Comparison of ENCODE assay signal across 21 cellular contexts in genomic region chr2:236833501-236834186, GRCh38.
DNase-seq lines count a peak whose midpoint lies in the region; ATAC-seq, FAIRE-seq and TF ChIP-seq lines count a peak whose summit lies in the region.
"Had no signal": no experiment of that assay in that cellular context is flagged by ENCODE, and none has a peak within 500 bp of the region (broad histone marks: within the 10 kb centered on the region; RNA-seq: fewer than 3 reads in every experiment).

No MANE protein-coding gene starts in this region.

- H3K9me2 ChIP-seq in PC-3 (replicated peaks; ENCODE audit: low read length): no peaks in the 10 kb centered on the region

- H3K27me3 Mint-ChIP-seq in CD4-positive, alpha-beta memory T cell: peaks cover 2 to 4% of the 10 kb centered on the region in 2 donors

- TF ChIP-seq CTCF in DND-41 (IDR thresholded peaks at IDR 0.05; ENCODE audit: borderline replicate concordance, extremely low read depth, low read length, poor library complexity, severe bottlenecking) (no peak), PC-3 (conservative IDR thresholded peaks at IDR 0.05; ENCODE audit: low read depth, low read length) (no peak), endothelial cell of umbilical vein (IDR thresholded peaks at IDR 0.05; ENCODE audit: extremely low read depth in 1 of 2, insufficient read depth in 1 of 2, low read depth in 1 of 2, low read length in 2 of 2) (no peak)

- intact Hi-C loops in PC-3 (cut with micrococcal nuclease): no loop called here
- intact Hi-C loops in endothelial cell of umbilical vein (cut with micrococcal nuclease): loop anchor here (1.0 to 2.0 kb wide), 8 partner anchors 38 to 265 kb away; partner anchors contain the start of gene ACKR3
- intact Hi-C loops in CD4-positive, alpha-beta memory T cell (cut with micrococcal nuclease): no loop called here

- no TSS peak for BruUV-seq in PC-3 (replicated peaks; lab: Mats Ljungman, UMichigan)
- BruUV-seq in endothelial cell of umbilical vein (replicated peaks; lab: Mats Ljungman, UMichigan): no TSS peak

- no peaks in the 10 kb centered on the region for H3K36me3 ChIP-seq in DND-41 (ENCODE audit: insufficient read depth, low read length)
- H3K36me3 ChIP-seq in PC-3 (ENCODE audit: low read depth, low read length): no peaks in the 10 kb centered on the region
- H3K36me3 ChIP-seq in endothelial cell of umbilical vein (ENCODE audit: control insufficient read depth in 2 of 2, extremely low read depth in 1 of 2, insufficient read depth in 2 of 2, low read length in 2 of 2): no peaks in the 10 kb centered on the region
- no peaks in the 10 kb centered on the region for H3K36me3 ChIP-seq in CD4-positive, alpha-beta memory T cell (ENCODE audit: insufficient read depth, low read length)
- H3K36me3 ChIP-seq: lower lobe of right lung, thoracic aorta had no signal

- no peaks in the 10 kb centered on the region for H3K79me2 ChIP-seq in DND-41 (ENCODE audit: insufficient read depth, low read length)
- no peaks in the 10 kb centered on the region for H3K79me2 ChIP-seq in PC-3 (ENCODE audit: low read length)
- no peaks in the 10 kb centered on the region for H3K79me2 ChIP-seq in endothelial cell of umbilical vein (ENCODE audit: control insufficient read depth, insufficient read depth, low read length)

- H3K27ac Mint-ChIP-seq in CD4-positive, alpha-beta memory T cell: no peak overlapping the region
- H3K27ac Mint-ChIP-seq: activated naive CD4-positive, alpha-beta T cell treated with anti-CD3 and anti-CD28 coated beads, Interleukin-2, amount 10 ng/mL, durations not matched to agents 7 days and 5 days; brain; naive thymus-derived CD8-positive, alpha-beta T cell had no signal

- H3K27me3 ChIP-seq in DND-41 (ENCODE audit: insufficient read depth, low read length, poor library complexity) (no peaks in the 10 kb centered on the region), PC-3 (ENCODE audit: low read length) (no peaks in the 10 kb centered on the region), endothelial cell of umbilical vein (ENCODE audit: control insufficient read depth in 2 of 2, insufficient read depth in 2 of 2, low read length in 2 of 2) (no peaks in the 10 kb centered on the region)
- no peaks in the 10 kb centered on the region for H3K27me3 ChIP-seq in CD4-positive, alpha-beta memory T cell (ENCODE audit: insufficient read depth, low read length)

- H3K27ac ChIP-seq in DND-41 (ENCODE audit: low read length) (no peak overlapping the region), PC-3 (ENCODE audit: low read length) (no peak overlapping the region), endothelial cell of umbilical vein (ENCODE audit: insufficient read depth, low read depth, low read length) (peak overlapping the region; percentile 94)
- no peak overlapping the region for H3K27ac ChIP-seq in CD4-positive, alpha-beta memory T cell (ENCODE audit: low read depth, low read length)
- H3K27ac ChIP-seq: lower lobe of right lung, thoracic aorta had no signal

- no peak overlapping the region for H3K4me3 ChIP-seq in DND-41 (ENCODE audit: low read depth in 1 of 2, low read length in 2 of 2)
- H3K4me3 ChIP-seq in PC-3 (ENCODE audit: low read length): no peak overlapping the region
- no peak overlapping the region for H3K4me3 ChIP-seq in endothelial cell of umbilical vein (replicated peaks in 1 of 3; ENCODE audit: insufficient read depth in 1 of 3, low read depth in 1 of 3, low read length in 3 of 3)
- no peak overlapping the region for H3K4me3 ChIP-seq in CD4-positive, alpha-beta memory T cell (ENCODE audit: low read length in 2 of 2)
- H3K4me3 ChIP-seq: GM12878, lower lobe of right lung, thoracic aorta had no signal

- H2AFZ ChIP-seq in DND-41 (ENCODE audit: low read depth, low read length) (no peak overlapping the region), PC-3 (ENCODE audit: low read length) (no peak overlapping the region), endothelial cell of umbilical vein (ENCODE audit: low read depth, low read length) (no peak overlapping the region)

- ATAC-seq in DND-41 (ENCODE audit: insufficient read depth, low read depth): peak; percentile 31; the same call in 2 of the 3 replicates
- ATAC-seq in PC-3: no peak
- ATAC-seq: GM12878; naive thymus-derived CD8-positive, alpha-beta T cell; SK-N-SH treated with all-trans-retinoic acid at 6 μM for 48 hours had no signal

- DNase-seq in DND-41 (no peak), PC-3 (peak; percentile 36), endothelial cell of umbilical vein (ENCODE audit: low read depth, low spot score) (peak; percentile 95), kidney tubule cell (ENCODE audit: low spot score) (peak; percentile 88), KBM-7 (no peak), T-helper 2 cell (no peak)
- DNase-seq in CD4-positive, alpha-beta memory T cell: no peak
- DNase-seq in activated naive CD4-positive, alpha-beta T cell treated with anti-CD3 and anti-CD28 coated beads, Interleukin-2, amount 50 U/mL, for 16 hours: no peak
- DNase-seq: activated CD4-positive, alpha-beta T cell treated with anti-CD3 and anti-CD28 coated beads for 48 hours; activated naive CD4-positive, alpha-beta T cell treated with anti-CD3 and anti-CD28 coated beads, Interleukin-2, amount 10 ng/mL, durations not matched to agents 7 days and 5 days; Caco-2; effector CD8-positive, alpha-beta T cell; GDM1; lower lobe of right lung; naive thymus-derived CD8-positive, alpha-beta T cell; NCI-H2029; NCI-H524 had no signal

- no peaks in the 10 kb centered on the region for H3K4me1 ChIP-seq in DND-41 (ENCODE audit: insufficient read depth, low read length)
- no peaks in the 10 kb centered on the region for H3K4me1 ChIP-seq in PC-3 (ENCODE audit: insufficient read depth, low read length)
- H3K4me1 ChIP-seq in endothelial cell of umbilical vein (ENCODE audit: control insufficient read depth, extremely low read depth, insufficient read depth, low read length): peaks cover 22% of the 10 kb centered on the region
- no peaks in the 10 kb centered on the region for H3K4me1 ChIP-seq in CD4-positive, alpha-beta memory T cell (ENCODE audit: insufficient read depth, low read length)
- H3K4me1 ChIP-seq: lower lobe of right lung had no signal

- H3K36me3 Mint-ChIP-seq in CD4-positive, alpha-beta memory T cell: no peaks in the 10 kb centered on the region
- H3K36me3 Mint-ChIP-seq: activated naive CD4-positive, alpha-beta T cell treated with anti-CD3 and anti-CD28 coated beads, Interleukin-2, amount 10 ng/mL, durations not matched to agents 7 days and 5 days; brain; naive thymus-derived CD8-positive, alpha-beta T cell had no signal

- no peak overlapping the region for H3K4me2 ChIP-seq in DND-41 (ENCODE audit: insufficient read depth, low read length)
- H3K4me2 ChIP-seq in PC-3 (ENCODE audit: low read length): no peak overlapping the region
- peak overlapping the region; percentile 31 for H3K4me2 ChIP-seq in endothelial cell of umbilical vein (ENCODE audit: insufficient read depth, low read length)

- H3K9ac ChIP-seq in DND-41 (ENCODE audit: low read depth, low read length) (no peak overlapping the region), PC-3 (ENCODE audit: low read length) (no peak overlapping the region), endothelial cell of umbilical vein (replicated peaks; ENCODE audit: extremely low read depth, insufficient read depth, low read length) (peak overlapping the region; percentile 57)

- no peaks in the 10 kb centered on the region for H4K20me1 ChIP-seq in DND-41 (ENCODE audit: insufficient read depth, low read length)
- no peaks in the 10 kb centered on the region for H4K20me1 ChIP-seq in PC-3 (ENCODE audit: low read length)
- no peaks in the 10 kb centered on the region for H4K20me1 ChIP-seq in endothelial cell of umbilical vein (replicated peaks; ENCODE audit: control insufficient read depth, extremely low read depth, insufficient read depth, low read length)

- FAIRE-seq in endothelial cell of umbilical vein (lab: Jason Lieb, UNC): peak; percentile 94
- FAIRE-seq: GM12878 had no signal

- H3K9me3 Mint-ChIP-seq in CD4-positive, alpha-beta memory T cell: peaks cover 0 to 4% (median 0%) of the 10 kb centered on the region in 8 donors
- H3K9me3 Mint-ChIP-seq: activated naive CD4-positive, alpha-beta T cell treated with anti-CD3 and anti-CD28 coated beads, Interleukin-2, amount 10 ng/mL, durations not matched to agents 7 days and 5 days; naive thymus-derived CD8-positive, alpha-beta T cell had no signal

- H3K9me1 ChIP-seq in endothelial cell of umbilical vein (replicated peaks; ENCODE audit: control insufficient read depth, extremely low read depth, insufficient read depth, low read length): no peaks in the 10 kb centered on the region

- POLR2A ChIA-PET in PC-3 (lab: Charles Lee; ENCODE audit: unreplicated experiment): no interaction called here
- POLR2A ChIA-PET in endothelial cell of umbilical vein (lab: Charles Lee): interaction anchor here (0.6 kb wide), 2 partner anchors 38 to 192 kb away, joined by 3 to 4 read pairs; no protein-coding TSS in a partner anchor
- POLR2A ChIA-PET in CD4-positive, alpha-beta memory T cell (lab: Charles Lee; ENCODE audit: partially characterized antibody): no interaction called here

- no peak for TF ChIP-seq POLR2A in endothelial cell of umbilical vein (IDR thresholded peaks at IDR 0.05; ENCODE audit: low read depth, low read length)

- no peak overlapping the region for H3K4me3 Mint-ChIP-seq in CD4-positive, alpha-beta memory T cell
- H3K4me3 Mint-ChIP-seq: activated naive CD4-positive, alpha-beta T cell treated with anti-CD3 and anti-CD28 coated beads, Interleukin-2, amount 10 ng/mL, durations not matched to agents 7 days and 5 days; brain; naive thymus-derived CD8-positive, alpha-beta T cell had no signal

- in situ Hi-C loops in KBM-7 (cut with MboI; ENCODE audit: low pct_unique_long_range_greater_than_20kb, low sequenced_read_pairs): no loop called here

- CTCF ChIA-PET in PC-3 (lab: Charles Lee): no interaction called here
- CTCF ChIA-PET in endothelial cell of umbilical vein (lab: Charles Lee): interaction anchor here (0.9 to 1.8 kb wide), 3 partner anchors 36 to 194 kb away, joined by 3 to 5 read pairs (median 3); no protein-coding TSS in a partner anchor
- CTCF ChIA-PET in CD4-positive, alpha-beta memory T cell (lab: Charles Lee; ENCODE audit: partially characterized antibody): no interaction called here

- no peaks in the 10 kb centered on the region for H3F3A ChIP-seq in PC-3 (ENCODE audit: low read length, unreplicated experiment)

- dilution Hi-C loops in endothelial cell of umbilical vein (cut with MboI; ENCODE audit: extremely low pct_ligation_motif_present, low sequenced_read_pairs): loop anchor here (5.0 kb wide), 1 partner anchor 54 kb away; no protein-coding TSS in a partner anchor

- H3K9me3 ChIP-seq in DND-41 (ENCODE audit: insufficient read depth, low read length, severe bottlenecking) (no peaks in the 10 kb centered on the region), PC-3 (ENCODE audit: low read length) (no peaks in the 10 kb centered on the region), endothelial cell of umbilical vein (replicated peaks; ENCODE audit: control insufficient read depth, insufficient read depth, low read length) (no peaks in the 10 kb centered on the region)
- no peaks in the 10 kb centered on the region for H3K9me3 ChIP-seq in CD4-positive, alpha-beta memory T cell (ENCODE audit: control insufficient read depth in 1 of 2, low read length in 2 of 2)
- H3K9me3 ChIP-seq: Caco-2, lower lobe of right lung, thoracic aorta had no signal

- H3K4me1 Mint-ChIP-seq in CD4-positive, alpha-beta memory T cell: no peaks in the 10 kb centered on the region
- H3K4me1 Mint-ChIP-seq: activated naive CD4-positive, alpha-beta T cell treated with anti-CD3 and anti-CD28 coated beads, Interleukin-2, amount 10 ng/mL, durations not matched to agents 7 days and 5 days; brain had no signal

Comparison
In these comparisons a context has a peak if more than half of its experiments do, and no peak if none do; other contexts are left out.
1. DNase-seq: peak in PC-3 (single experiment), endothelial cell of umbilical vein (single experiment) and kidney tubule cell (single experiment); none in DND-41 (single experiment), CD4-positive, alpha-beta memory T cell (0 of 5), KBM-7 (single experiment), T-helper 2 cell (0 of 5) and activated naive CD4-positive, alpha-beta T cell treated with anti-CD3 and anti-CD28 coated beads, Interleukin-2, amount 50 U/mL, for 16 hours (single experiment).